Comparison of ENCODE assay signal across 8 cellular contexts in genomic region chr1:31789259-31790065, GRCh38. TPM values are rescaled to one million over a fixed set of nuclear protein-coding genes. Genes with fewer than 3 reads are reported as not detected.
DNase-seq lines count a peak whose midpoint lies in the region; ATAC-seq and TF ChIP-seq lines count a peak whose summit lies in the region.

No MANE protein-coding gene starts in this region.

- peak; percentile 64 for ATAC-seq in GM18498 (IDR thresholded peaks at IDR 0.05; ENCODE audit: unreplicated experiment)
- peak; percentile 48 for ATAC-seq in HG03342 (IDR thresholded peaks at IDR 0.05; ENCODE audit: unreplicated experiment)
- peak; percentile 96 for ATAC-seq in left lobe of liver
- no peak for ATAC-seq in GM19455 (IDR thresholded peaks at IDR 0.05; ENCODE audit: unreplicated experiment)

- H3K36me3 ChIP-seq in colonic mucosa = no peaks in the 10 kb centered on the region

- H3K4me1 Mint-ChIP-seq in activated CD4-positive, alpha-beta T cell treated with anti-CD3 and anti-CD28 coated beads, Interleukin-2, amount 10 ng/mL, durations not matched to agents 24 days and 14 days = peaks cover 13% of the 10 kb centered on the region

- H3K9me3 Mint-ChIP-seq in activated CD4-positive, alpha-beta T cell treated with anti-CD3 and anti-CD28 coated beads, Interleukin-2, amount 10 ng/mL, durations not matched to agents 24 days and 14 days = no peaks in the 10 kb centered on the region

- H3K27ac ChIP-seq in colonic mucosa = peak overlapping the region; percentile 75

- peak overlapping the region; percentile 43 for H3K4me3 ChIP-seq in colonic mucosa

- H3K4me1 ChIP-seq in colonic mucosa = no peaks in the 10 kb centered on the region

- H3K27me3 ChIP-seq in colonic mucosa = no peaks in the 10 kb centered on the region

- DNase-seq in NCI-H460 (ENCODE audit: extremely low read depth, low read depth) (peak; percentile 81), colonic mucosa (peak; percentile 99), left lobe of liver (ENCODE audit: low spot score) (peak; percentile 91)
- peak; percentile 99 for DNase-seq in activated CD4-positive, alpha-beta T cell treated with anti-CD3 and anti-CD28 coated beads, Interleukin-2, amount 10 ng/mL, durations not matched to agents 24 days and 14 days
- peak; percentile 96 to 98 for DNase-seq in stimulated activated CD4-positive, alpha-beta T cell treated with anti-CD3 and anti-CD28 coated beads, Interleukin-1b, Interleukin-23, amount 100 ng/mL, for 4 hours (ENCODE audit: low read depth in 2 of 2)

- H3K36me3 Mint-ChIP-seq in activated CD4-positive, alpha-beta T cell treated with anti-CD3 and anti-CD28 coated beads, Interleukin-2, amount 10 ng/mL, durations not matched to agents 24 days and 14 days (ENCODE audit: low read depth) = no peaks in the 10 kb centered on the region

- peak overlapping the region in 1 of 2 donors; percentile 79 for H3K9ac ChIP-seq in colonic mucosa (ENCODE audit: low read depth in 2 of 2, low read length in 2 of 2)

- intact Hi-C loops in activated CD4-positive, alpha-beta T cell treated with anti-CD3 and anti-CD28 coated beads, Interleukin-2, amount 10 ng/mL, durations not matched to agents 24 days and 14 days (cut with micrococcal nuclease) = loop anchor here (1.0 kb wide), 4 partner anchors 27 to 225 kb away; no protein-coding TSS in a partner anchor
- intact Hi-C loops in colonic mucosa (cut with DNase I) = loop anchor here (2.0 to 10.0 kb wide), 3 partner anchors 21 to 127 kb away; no protein-coding TSS in a partner anchor

- no peak overlapping the region for H3K27ac Mint-ChIP-seq in activated CD4-positive, alpha-beta T cell treated with anti-CD3 and anti-CD28 coated beads, Interleukin-2, amount 10 ng/mL, durations not matched to agents 24 days and 14 days

- H3K9me3 ChIP-seq in colonic mucosa = no peaks in the 10 kb centered on the region

- peak overlapping the region; percentile 86 for H3K4me3 Mint-ChIP-seq in activated CD4-positive, alpha-beta T cell treated with anti-CD3 and anti-CD28 coated beads, Interleukin-2, amount 10 ng/mL, durations not matched to agents 24 days and 14 days

- TF ChIP-seq CTCF in colonic mucosa (IDR thresholded peaks at IDR 0.05) = peak; percentile 64

- peaks cover 2% of the 10 kb centered on the region for H3K27me3 Mint-ChIP-seq in activated CD4-positive, alpha-beta T cell treated with anti-CD3 and anti-CD28 coated beads, Interleukin-2, amount 10 ng/mL, durations not matched to agents 24 days and 14 days

RNA-seq across cellular contexts. Expression of gene ADGRB2, which starts 25.3 kb away (rescaled TPM):
- total RNA-seq in NCI-H460 (2014; rRNA removed; shearing (Covaris generic)) = 2.3 and 2.5 TPM in 2 replicates
- 23.7 and 24.0 TPM in 2 replicates for polyA plus RNA-seq in NCI-H460 (2014; cell fraction: nucleus; rRNA removed)
- total RNA-seq in activated CD4-positive, alpha-beta T cell treated with anti-CD3 and anti-CD28 coated beads, Interleukin-2, amount 10 ng/mL, durations not matched to agents 24 days and 14 days = 0.40 and 0.45 TPM in 2 replicates
- total RNA-seq in colonic mucosa (1 to 10 TPM in 1 of 2 donors, under 1 TPM in 1; 0.59 to 1.6 TPM), left lobe of liver (not detected)

RNA-seq across cellular contexts. Expression of gene SPOCD1, which starts 26.4 kb away (rescaled TPM):
- 0.57 and 0.81 TPM in 2 replicates for total RNA-seq in NCI-H460 (2014; rRNA removed; shearing (Covaris generic))
- polyA plus RNA-seq in NCI-H460 (2014; cell fraction: nucleus; rRNA removed) = 0.31 and 0.32 TPM in 2 replicates
- total RNA-seq in activated CD4-positive, alpha-beta T cell treated with anti-CD3 and anti-CD28 coated beads, Interleukin-2, amount 10 ng/mL, durations not matched to agents 24 days and 14 days = not detected in 2 replicates
- under 1 TPM; 0.45 to 0.59 TPM for total RNA-seq in colonic mucosa
- 0.08 TPM for total RNA-seq in left lobe of liver
